In genomic region chr1:38046333-38046883, GRCh38 we compare ENCODE assay signal across 8 cellular contexts. TPM values are rescaled to one million over a fixed set of nuclear protein-coding genes. Genes with fewer than 3 reads are reported as not detected.
DNase-seq lines count a peak whose midpoint lies in the region; ATAC-seq and TF ChIP-seq lines count a peak whose summit lies in the region.

Gene POU3F1, minus strand, starts transcription at chr1:38046793. Its CDS starts 50 bp downstream, at chr1:38046743.

- TF ChIP-seq CTCF in Caco-2 (IDR thresholded peaks at IDR 0.05; ENCODE audit: insufficient read depth in 1 of 2, low read depth in 1 of 2, low read length in 1 of 2, severe bottlenecking in 1 of 2, unreplicated experiment in 1 of 2) (no peak), fibroblast of villous mesenchyme (IDR thresholded peaks at IDR 0.05; ENCODE audit: insufficient read depth, low read depth, low read length) (no peak)

- no TSS peak for BruUV-seq in Caco-2 (replicated peaks; lab: Mats Ljungman, UMichigan)

- H3K36me3 ChIP-seq in Caco-2 (ENCODE audit: control insufficient read depth, insufficient read depth, low read length) (no peaks in the 10 kb centered on the region), HAP-1 (replicated peaks) (no peaks in the 10 kb centered on the region)

- CTCF ChIA-PET in Caco-2 (lab: Charles Lee), result interaction anchor here (0.6 to 1.3 kb wide), 3 partner anchors 25 to 531 kb away, joined by 3 read pairs; no protein-coding TSS in a partner anchor

- H3K4me3 ChIP-seq in Caco-2 (ENCODE audit: low read depth, low read length) (peak within 1 kb of the TSS; percentile 44), HAP-1 (peak within 1 kb of the TSS; percentile 50), fibroblast of villous mesenchyme (ENCODE audit: low read depth, low read length) (peak within 1 kb of the TSS; percentile 57), skeletal muscle cell (ENCODE audit: low read depth, low read length) (peak within 1 kb of the TSS; percentile 58)

- no peaks in the 10 kb centered on the region for H3K4me1 Mint-ChIP-seq in Caco-2 (ENCODE audit: low read depth, unreplicated experiment)

- ATAC-seq in HG02678 (IDR thresholded peaks at IDR 0.05; ENCODE audit: unreplicated experiment) (no peak), HG03095 (IDR thresholded peaks at IDR 0.05; ENCODE audit: unreplicated experiment) (no peak), HG03457 (IDR thresholded peaks at IDR 0.05; ENCODE audit: unreplicated experiment) (no peak)

- peak in 1 of 2 experiments; percentile 74 for DNase-seq in Caco-2
- DNase-seq in HAP-1 (ENCODE audit: low spot score in 2 of 2), result no peak
- peak; percentile 11 for DNase-seq in T-helper 22 cell (ENCODE audit: low read depth)
- no peak for DNase-seq in fibroblast of villous mesenchyme (ENCODE audit: low read depth)
- no peak for DNase-seq in skeletal muscle cell (ENCODE audit: low read depth)

- no peaks in the 10 kb centered on the region for H3K9me3 Mint-ChIP-seq in Caco-2 (ENCODE audit: unreplicated experiment)

- H3K4me3 Mint-ChIP-seq in Caco-2 (ENCODE audit: unreplicated experiment), result peak within 1 kb of the TSS; percentile 69

- no peaks in the 10 kb centered on the region for H3K9me3 ChIP-seq in Caco-2
- H3K9me3 ChIP-seq in HAP-1, result no peaks in the 10 kb centered on the region

- no peak within 1 kb of the TSS for H3K27ac Mint-ChIP-seq in Caco-2 (ENCODE audit: unreplicated experiment)

- POLR2A ChIA-PET in Caco-2 (lab: Charles Lee), result interaction anchor here (1.0 kb wide), 1 partner anchor 34 kb away, joined by 6 read pairs; the partner anchor contains the start of gene UTP11

- intact Hi-C loops in Caco-2 (cut with micrococcal nuclease; ENCODE audit: unreplicated experiment), result no loop called here

- no peaks in the 10 kb centered on the region for H3K36me3 Mint-ChIP-seq in Caco-2 (ENCODE audit: insufficient read depth, unreplicated experiment)

- H3K4me1 ChIP-seq in Caco-2 (no peaks in the 10 kb centered on the region), HAP-1 (no peaks in the 10 kb centered on the region; the same call in 1 of the 2 replicates)

- peaks cover 13% of the 10 kb centered on the region for H3K27me3 Mint-ChIP-seq in Caco-2 (ENCODE audit: insufficient read depth, unreplicated experiment)

- in situ Hi-C loops in HAP-1 (cut with MboI; ENCODE audit: low sequenced_read_pairs), result loop anchor here (25.0 kb wide), 1 partner anchor 541 kb away; no protein-coding TSS in a partner anchor

- H3K27me3 ChIP-seq in Caco-2 (replicated peaks; ENCODE audit: control insufficient read depth, insufficient read depth, low read length) (no peaks in the 10 kb centered on the region), HAP-1 (ENCODE audit: low read depth) (peaks cover 3% of the 10 kb centered on the region; the same call in 1 of the 2 replicates)

RNA-seq across cellular contexts. Expression of gene POU3F1, which starts in this region (rescaled TPM):
- not detected in 2 replicates for total RNA-seq in Caco-2 (2022)
- under 0.01 TPM in 1 of 2 replicates, not detected in the other for total RNA-seq in fibroblast of villous mesenchyme
